ENCODE assay signal across 31 cellular contexts in the genomic region with DNA sequence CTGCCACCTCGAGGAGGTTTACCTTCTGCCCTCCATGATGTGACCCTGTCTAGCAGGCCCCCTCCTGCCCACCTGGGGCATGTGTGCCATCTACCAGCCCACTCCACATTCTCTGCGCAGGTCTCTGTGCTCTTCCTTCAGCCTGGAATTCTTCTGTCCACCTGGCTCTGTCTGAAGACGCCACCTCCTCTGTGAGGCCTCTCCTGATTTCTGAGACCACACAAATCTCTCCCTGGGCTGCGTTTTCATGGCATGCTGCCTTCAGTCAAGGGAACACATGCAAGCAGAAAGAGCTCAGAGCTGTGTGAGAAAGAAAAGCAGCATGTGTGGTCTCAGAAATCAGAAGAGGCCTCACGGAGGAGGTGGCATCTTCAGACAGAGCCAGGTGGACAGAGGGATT. TPM values are rescaled to one million over a fixed set of nuclear protein-coding genes. Genes with fewer than 3 reads are reported as not detected.
"Had no signal": no experiment of that assay in that cellular context is flagged by ENCODE, and none has a peak within 500 bp of the region (broad histone marks: within the 10 kb centered on the region; RNA-seq: fewer than 3 reads in every experiment).

No MANE protein-coding gene starts in this region.

- H3K27me3 ChIP-seq: ascending aorta had no signal

- H3K9me3 ChIP-seq: ascending aorta, SJCRH30 had no signal

- ATAC-seq: activated CD8-positive, alpha-beta T cell treated with anti-CD3 and anti-CD28 coated beads for 36 hours had no signal

- H3K4me3 Mint-ChIP-seq: activated B cell treated with CpG ODN at 0.5 μM for 24 hours; activated CD8-positive, alpha-beta T cell treated with anti-CD3 and anti-CD28 coated beads for 36 hours; activated naive CD4-positive, alpha-beta T cell treated with anti-CD3 and anti-CD28 coated beads, Interleukin-2, amount 50 U/mL, for 24 hours; activated naive CD8-positive, alpha-beta T cell treated with anti-CD3 and anti-CD28 coated beads, Interleukin-2, amount 10 ng/mL, durations not matched to agents 7 days and 5 days; T-helper 2 cell treated with Interferon-gamma antibody and Interleukin-4, amounts not matched to agents 5 μg/mL and 100 μg/mL, for 36 hours had no signal

- H3K4me1 ChIP-seq: ascending aorta, SJCRH30 had no signal

- H2AFZ ChIP-seq: PC-9 had no signal

- H3K4me1 Mint-ChIP-seq: activated B cell treated with CpG ODN at 0.5 μM for 24 hours; activated naive CD4-positive, alpha-beta T cell treated with anti-CD3 and anti-CD28 coated beads, Interleukin-2, amount 50 U/mL, for 24 hours; activated naive CD8-positive, alpha-beta T cell treated with anti-CD3 and anti-CD28 coated beads, Interleukin-2, amount 10 ng/mL, durations not matched to agents 7 days and 5 days had no signal

- H3K4me2 ChIP-seq: PC-9 had no signal

- H3K9me3 Mint-ChIP-seq: activated B cell treated with CpG ODN at 0.5 μM for 24 hours; activated CD8-positive, alpha-beta T cell treated with anti-CD3 and anti-CD28 coated beads for 36 hours; activated naive CD4-positive, alpha-beta T cell treated with anti-CD3 and anti-CD28 coated beads, Interleukin-2, amount 50 U/mL, for 24 hours; activated naive CD8-positive, alpha-beta T cell treated with anti-CD3 and anti-CD28 coated beads, Interleukin-2, amount 10 ng/mL, durations not matched to agents 7 days and 5 days; activated T-helper 2 cell treated with anti-CD3 and anti-CD28 coated beads, Interferon-gamma antibody, Interleukin-2, Interleukin-4, amounts not matched to agents 10 μg/mL and 5 μg/mL and 100 μg/mL, durations not matched to agents 14 hours and 24 hours and 36 hours; T-helper 2 cell treated with Interferon-gamma antibody and Interleukin-4, amounts not matched to agents 5 μg/mL and 100 μg/mL, for 36 hours had no signal

- H3K27me3 Mint-ChIP-seq: activated naive CD4-positive, alpha-beta T cell treated with anti-CD3 and anti-CD28 coated beads, Interleukin-2, amount 50 U/mL, for 24 hours had no signal

- H3K4me3 ChIP-seq: ascending aorta, PC-9, SJCRH30, SK-N-MC had no signal

- DNase-seq: activated B cell treated with CpG ODN at 0.5 μM for 24 hours; activated CD4-positive, alpha-beta T cell treated with anti-CD3 and anti-CD28 coated beads for 4 hours; activated CD4-positive, alpha-beta T cell treated with anti-CD3 and anti-CD28 coated beads, Interleukin-2, amount 50 U/mL, for 4 hours; activated CD4-positive, CD25-positive, alpha-beta regulatory T cell treated with anti-CD3 and anti-CD28 coated beads, Interleukin-2, amount 50 U/mL, for 72 hours; activated CD8-positive, alpha-beta T cell treated with anti-CD3 and anti-CD28 coated beads for 36 hours; activated gamma-delta T cell; activated naive CD4-positive, alpha-beta T cell treated with Interleukin-2 at 50 U/mL for 16 hours; activated naive CD8-positive, alpha-beta T cell treated with anti-CD3 and anti-CD28 coated beads, Interleukin-2, amount 10 ng/mL, durations not matched to agents 7 days and 5 days; activated T-cell treated with anti-CD3 and anti-CD28 coated beads, Interleukin-2, amount 50 U/mL, for 1 hour; amygdala; Kasumi-1; KG1; NCI-H1092 treated with DMSO at 0.1 percent for 48 hours; NCI-H187; NCI-H2029 treated with DMSO at 0.1 percent for 48 hours; NCI-H2107; NCI-H2171; NCI-H510A; NCI-H748 treated with DMSO at 0.1 percent for 48 hours; NK-92 treated with Interleukin-12 subunit alpha and Interleukin-12 subunit beta, amount 100 ng/mL, for 24 hours; PC-9; SHP77; SJCRH30 had no signal

- H3K36me3 ChIP-seq: ascending aorta, SJCRH30 had no signal

- H3K27ac ChIP-seq: ascending aorta, PC-9, SJCRH30, SK-N-MC had no signal

- H3K27ac Mint-ChIP-seq: activated B cell treated with CpG ODN at 0.5 μM for 24 hours; activated CD8-positive, alpha-beta T cell treated with anti-CD3 and anti-CD28 coated beads for 36 hours; activated naive CD4-positive, alpha-beta T cell treated with anti-CD3 and anti-CD28 coated beads, Interleukin-2, amount 50 U/mL, for 24 hours; activated naive CD8-positive, alpha-beta T cell treated with anti-CD3 and anti-CD28 coated beads, Interleukin-2, amount 10 ng/mL, durations not matched to agents 7 days and 5 days; activated T-helper 2 cell treated with anti-CD3 and anti-CD28 coated beads, Interferon-gamma antibody, Interleukin-2, Interleukin-4, amounts not matched to agents 10 μg/mL and 5 μg/mL and 100 μg/mL, durations not matched to agents 14 hours and 24 hours and 36 hours; T-helper 2 cell treated with Interferon-gamma antibody and Interleukin-4, amounts not matched to agents 5 μg/mL and 100 μg/mL, for 36 hours had no signal

- H3K36me3 Mint-ChIP-seq: activated naive CD8-positive, alpha-beta T cell treated with anti-CD3 and anti-CD28 coated beads, Interleukin-2, amount 10 ng/mL, durations not matched to agents 7 days and 5 days had no signal

RNA-seq across cellular contexts. Expression of a gene that starts 22.1 kb away (rescaled TPM):
- total RNA-seq: activated B cell treated with CpG ODN at 0.5 μM for 24 hours; activated CD8-positive, alpha-beta memory T cell treated with anti-CD3 and anti-CD28 coated beads for 36 hours; activated T-helper 2 cell treated with anti-CD3 and anti-CD28 coated beads, Interferon-gamma antibody, Interleukin-2, Interleukin-4, amounts not matched to agents 10 μg/mL and 5 μg/mL and 100 μg/mL, durations not matched to agents 14 hours and 24 hours and 36 hours; ascending aorta; cardiac septum; SJCRH30; T-helper 1 cell treated with Interleukin-12 subunit alpha and Interleukin-12 subunit beta and Interleukin-4 antibody, amounts not matched to agents 30 ng/mL and 1 ng/mL, for 36 hours had no signal
